In genomic region chr5:102867999-102868662, GRCh38 we compare ENCODE assay signal across 12 cellular contexts.
A peak's percentile ranks its signal among the peaks of the same experiment; 100 is the strongest.
DNase-seq lines count a peak whose midpoint lies in the region; ATAC-seq, FAIRE-seq and TF ChIP-seq lines count a peak whose summit lies in the region.
"Had no signal": no experiment of that assay in that cellular context is flagged by ENCODE, and none has a peak within 500 bp of the region (broad histone marks: within the 10 kb centered on the region; RNA-seq: fewer than 3 reads in every experiment).

No MANE protein-coding gene starts in this region.

- TF ChIP-seq POLR2A in HCT116 (IDR thresholded peaks at IDR 0.05; ENCODE audit: borderline replicate concordance, extremely low read depth, insufficient read depth, insufficient read length) = no peak

- no peak for TF ChIP-seq RAD21 in HCT116 (IDR thresholded peaks at IDR 0.05; ENCODE audit: low read depth)

- H3K4me3 Mint-ChIP-seq in astrocyte (ENCODE audit: unreplicated experiment) (peak overlapping the region; percentile 62), naive B cell (no peak overlapping the region)
- H3K4me3 Mint-ChIP-seq: activated naive CD8-positive, alpha-beta T cell treated with anti-CD3 and anti-CD28 coated beads for 36 hours had no signal

- peak; percentile 34 for FAIRE-seq in astrocyte (lab: Jason Lieb, UNC)

- H3K9ac ChIP-seq in HCT116 (ENCODE audit: low read length) = peak overlapping the region; percentile 19; the same call in 1 of the 2 replicates
- H3K9ac ChIP-seq in astrocyte (ENCODE audit: low read length) = no peak overlapping the region

- no peak overlapping the region for H3K27ac Mint-ChIP-seq in astrocyte (ENCODE audit: unreplicated experiment)
- no peak overlapping the region for H3K27ac Mint-ChIP-seq in naive B cell
- H3K27ac Mint-ChIP-seq: activated naive CD8-positive, alpha-beta T cell treated with anti-CD3 and anti-CD28 coated beads for 36 hours had no signal

- peaks cover 65% of the 10 kb centered on the region for H3K79me2 ChIP-seq in HCT116 (ENCODE audit: insufficient read depth, low read length)
- H3K79me2 ChIP-seq in astrocyte (ENCODE audit: insufficient read depth, low read length) = peaks cover 13% of the 10 kb centered on the region

- H3K27me3 ChIP-seq in HCT116 (ENCODE audit: insufficient read depth, low read length) (no peaks in the 10 kb centered on the region), astrocyte (ENCODE audit: insufficient read depth, low read length) (no peaks in the 10 kb centered on the region)

- H3K4me1 ChIP-seq in HCT116 (ENCODE audit: control insufficient read depth in 1 of 2, insufficient read depth in 2 of 2, low read length in 2 of 2) = peaks cover 39 to 47% of the 10 kb centered on the region in 2 experiments
- H3K4me1 ChIP-seq in astrocyte (ENCODE audit: insufficient read depth, low read length) = peaks cover 18% of the 10 kb centered on the region

- H3K9me3 ChIP-seq in HCT116 (ENCODE audit: control insufficient read depth in 1 of 2, insufficient read depth in 1 of 2, low read depth in 1 of 2, low read length in 2 of 2) (no peaks in the 10 kb centered on the region), astrocyte (ENCODE audit: insufficient read depth, low read depth, low read length) (no peaks in the 10 kb centered on the region)
- H3K9me3 ChIP-seq: HAP-1 had no signal

- H3K9me2 ChIP-seq in HCT116 (ENCODE audit: insufficient read depth) = no peaks in the 10 kb centered on the region

- BruUV-seq in HCT116 (replicated peaks; lab: Mats Ljungman, UMichigan) = no TSS peak

- H3K27ac ChIP-seq in HCT116 (ENCODE audit: low read depth, low read length) (peak overlapping the region; percentile 99), astrocyte (ENCODE audit: low read depth, low read length) (no peak overlapping the region)
- H3K27ac ChIP-seq: SK-N-MC had no signal

- H4K20me1 ChIP-seq in HCT116 (ENCODE audit: insufficient read depth) (no peaks in the 10 kb centered on the region), astrocyte (ENCODE audit: insufficient read depth, low read length) (no peaks in the 10 kb centered on the region)

- H3K4me2 ChIP-seq in HCT116 (ENCODE audit: low read length) (peak overlapping the region; percentile 91), astrocyte (ENCODE audit: low read length) (peak overlapping the region; percentile 68)

- no peaks in the 10 kb centered on the region for H3K27me3 Mint-ChIP-seq in astrocyte (ENCODE audit: low read depth, unreplicated experiment)
- peaks cover 16 to 29% (median 23%) of the 10 kb centered on the region in 3 donors for H3K27me3 Mint-ChIP-seq in naive B cell

- no peak overlapping the region for H2AFZ ChIP-seq in HCT116 (ENCODE audit: low read depth, low read length, poor library complexity, severe bottlenecking)
- no peak overlapping the region for H2AFZ ChIP-seq in astrocyte (ENCODE audit: low read depth, low read length)

- CTCF ChIA-PET in HCT116 (lab: Charles Lee) = no interaction called here

- peak overlapping the region in 1 of 2 experiments; percentile 23; a peak in 1 of 4 replicates for H3K4me3 ChIP-seq in HCT116 (replicated peaks in 1 of 2; ENCODE audit: low read depth in 1 of 2, low read length in 2 of 2)
- H3K4me3 ChIP-seq in astrocyte (ENCODE audit: insufficient read depth, low read depth, low read length) = no peak overlapping the region
- H3K4me3 ChIP-seq: HAP-1, SK-N-MC had no signal

- no peak for ATAC-seq in HCT116
- ATAC-seq in naive B cell (ENCODE audit: low read depth in 2 of 2) = peak; percentile 24 to 27

- RAD21 ChIA-PET in HCT116 (lab: Charles Lee; ENCODE audit: low non-redundant PET in 1 of 2, low total read pairs in 2 of 2, uncharacterized antibody in 2 of 2, unreplicated experiment in 2 of 2) = no interaction called here

- H3K36me3 ChIP-seq in HCT116 (ENCODE audit: control insufficient read depth in 1 of 2, insufficient read depth in 2 of 2, low read length in 2 of 2) = peaks cover 0 to 9% of the 10 kb centered on the region in 2 experiments; a peak in 2 of 4 replicates
- H3K36me3 ChIP-seq in astrocyte (ENCODE audit: insufficient read depth, low read length) = no peaks in the 10 kb centered on the region
- H3K36me3 ChIP-seq: HAP-1 had no signal

- DNase-seq in Daoy (ENCODE audit: low read depth) = peak; percentile 15
- DNase-seq in HCT116 (ENCODE audit: low read depth, low spot score) = no peak
- peak; percentile 28 for DNase-seq in astrocyte (ENCODE audit: low read depth)
- peak; percentile 5 for DNase-seq in naive B cell
- DNase-seq in NCI-H82 (lab: John Stamatoyannopoulos, UW) = no peak
- DNase-seq in T-helper 1 cell = no peak
- DNase-seq in anterior cingulate cortex (lab: John Stamatoyannopoulos, UW) = no peak
- DNase-seq in stimulated activated CD4-positive, alpha-beta T cell treated with anti-CD3 and anti-CD28 coated beads, Interleukin-4, amount 100 ng/mL, for 24 hours = no peak
- DNase-seq: activated CD4-positive, alpha-beta T cell treated with anti-CD3 and anti-CD28 coated beads, Interleukin-2, amount 50 U/mL, for 48 hours; activated naive CD8-positive, alpha-beta T cell treated with anti-CD3 and anti-CD28 coated beads for 36 hours had no signal

- H3K9me3 Mint-ChIP-seq in astrocyte (ENCODE audit: unreplicated experiment) = no peaks in the 10 kb centered on the region
- H3K9me3 Mint-ChIP-seq in naive B cell = no peaks in the 10 kb centered on the region
- H3K9me3 Mint-ChIP-seq: activated naive CD8-positive, alpha-beta T cell treated with anti-CD3 and anti-CD28 coated beads for 36 hours had no signal

- intact Hi-C loops in HCT116 (cut with micrococcal nuclease) = loop anchor here (5.0 kb wide), 2 partner anchors 44 to 89 kb away; no protein-coding TSS in a partner anchor

- H3K4me1 Mint-ChIP-seq in astrocyte (ENCODE audit: low read depth, unreplicated experiment) (peaks cover 20% of the 10 kb centered on the region), naive B cell (peaks cover 9 to 15% (median 13%) of the 10 kb centered on the region in 3 donors)

- TF ChIP-seq CTCF in HCT116 (IDR thresholded peaks at IDR 0.05 in 2 of 3, conservative IDR thresholded peaks at IDR 0.05 in 1 of 3; ENCODE audit: borderline replicate concordance in 1 of 3, insufficient read depth in 1 of 3, low read depth in 2 of 3, low read length in 2 of 3) = no peak
- no peak for TF ChIP-seq CTCF in astrocyte (IDR thresholded peaks at IDR 0.05; ENCODE audit: insufficient read depth, low read depth, low read length)

- POLR2A ChIA-PET in HCT116 (lab: Charles Lee) = interaction anchor here (0.9 kb wide), 1 partner anchor 38 kb away, joined by 3 read pairs; no protein-coding TSS in a partner anchor

- H3K36me3 Mint-ChIP-seq in astrocyte (ENCODE audit: low read depth, unreplicated experiment) (peaks cover 4% of the 10 kb centered on the region), naive B cell (peaks cover 5 to 9% of the 10 kb centered on the region in 2 donors)

TF ChIP-seq in HCT116, 20 proteins besides CTCF, POLR2A, EP300 and RAD21:
- TF ChIP-seq TCF7L2 (IDR thresholded peaks at IDR 0.05; ENCODE audit: borderline replicate concordance, extremely low read depth, insufficient read depth, insufficient read length) = peak; percentile 78
- no peak for TF ChIP-seq MAX (IDR thresholded peaks at IDR 0.05)
- peak; percentile 26; the same call in 1 of the 2 replicates for TF ChIP-seq FOSL1 (IDR thresholded peaks at IDR 0.05; ENCODE audit: low read depth)
TF ChIP-seq in HCT116: peak in this region for 2.

Comparison
In these comparisons a context has a peak if more than half of its experiments do, and no peak if none do; other contexts are left out.
1. DNase-seq: peak in Daoy (single experiment), astrocyte (single experiment) and naive B cell (single experiment); none in HCT116 (single experiment), NCI-H82 (single experiment), T-helper 1 cell (0 of 5), anterior cingulate cortex (0 of 58) and stimulated activated CD4-positive, alpha-beta T cell treated with anti-CD3 and anti-CD28 coated beads, Interleukin-4, amount 100 ng/mL, for 24 hours (single experiment).